9 cellular contexts compared by ENCODE assay signal in genomic region chr11:57427692-57428082, GRCh38. TPM values are rescaled to one million over a fixed set of nuclear protein-coding genes. Genes with fewer than 3 reads are reported as not detected.
DNase-seq lines count a peak whose midpoint lies in the region; ATAC-seq and TF ChIP-seq lines count a peak whose summit lies in the region.
"Had no signal": no experiment of that assay in that cellular context is flagged by ENCODE, and none has a peak within 500 bp of the region (broad histone marks: within the 10 kb centered on the region; RNA-seq: fewer than 3 reads in every experiment).

No MANE protein-coding gene starts in this region.

- TF ChIP-seq CTCF in thoracic aorta (IDR thresholded peaks at IDR 0.05), result no peak
- no peak for TF ChIP-seq CTCF in GM13976 (IDR thresholded peaks at IDR 0.05; ENCODE audit: borderline replicate concordance, control extremely low read depth, extremely low read depth, insufficient read depth, missing control alignments)
- TF ChIP-seq CTCF in WERI-Rb-1 (IDR thresholded peaks at IDR 0.05; ENCODE audit: low read depth, low read length), result no peak

- H3K36me3 ChIP-seq in thoracic aorta (no peaks in the 10 kb centered on the region), WERI-Rb-1 (no peaks in the 10 kb centered on the region)

- DNase-seq in T-helper 1 cell, result no peak
- DNase-seq in caudate nucleus (lab: John Stamatoyannopoulos, UW), result peak in 28 of 61 donors; percentile 7 to 74 (median 22)
- DNase-seq in mesenteric fat pad (ENCODE audit: low spot score), result peak; percentile 89
- no peak for DNase-seq in thoracic aorta (ENCODE audit: low spot score)
- DNase-seq in GM13976 (ENCODE audit: low spot score), result no peak
- DNase-seq in WERI-Rb-1, result no peak
- no peak for DNase-seq in erythroblast (lab: John Stamatoyannopoulos, UW)

- H3K4me1 ChIP-seq in thoracic aorta (ENCODE audit: control insufficient read depth in 1 of 2, low read depth in 2 of 2), result peaks cover 41 to 49% of the 10 kb centered on the region in 2 donors

- peak overlapping the region; percentile 66 for H3K27ac Mint-ChIP-seq in T-helper 1 cell treated with Interleukin-12 subunit alpha and Interleukin-12 subunit beta and Interleukin-4 antibody, amounts not matched to agents 30 μg/mL and 1 μg/mL, for 36 hours

- H3K4me3 Mint-ChIP-seq in T-helper 1 cell treated with Interleukin-12 subunit alpha and Interleukin-12 subunit beta and Interleukin-4 antibody, amounts not matched to agents 30 μg/mL and 1 μg/mL, for 36 hours, result peak overlapping the region; percentile 81

- peaks cover 38% of the 10 kb centered on the region for H3K4me1 Mint-ChIP-seq in T-helper 1 cell treated with Interleukin-12 subunit alpha and Interleukin-12 subunit beta and Interleukin-4 antibody, amounts not matched to agents 30 μg/mL and 1 μg/mL, for 36 hours (ENCODE audit: low read depth)

- peak overlapping the region; percentile 73 for H3K4me3 ChIP-seq in thoracic aorta
- H3K4me3 ChIP-seq in WERI-Rb-1 (ENCODE audit: low read depth, low read length), result no peak overlapping the region

- peaks cover 10% of the 10 kb centered on the region for H3K36me3 Mint-ChIP-seq in T-helper 1 cell treated with Interleukin-12 subunit alpha and Interleukin-12 subunit beta and Interleukin-4 antibody, amounts not matched to agents 30 μg/mL and 1 μg/mL, for 36 hours (ENCODE audit: low read depth)

- peak overlapping the region; percentile 74 for H3K27ac ChIP-seq in caudate nucleus (ENCODE audit: low read depth, low read length)
- peak overlapping the region; percentile 98 to 99 for H3K27ac ChIP-seq in thoracic aorta
- no peak overlapping the region for H3K27ac ChIP-seq in WERI-Rb-1

- H3K9me3 ChIP-seq in thoracic aorta (no peaks in the 10 kb centered on the region), WERI-Rb-1 (ENCODE audit: severe bottlenecking) (no peaks in the 10 kb centered on the region)

- H3K27me3 ChIP-seq in thoracic aorta (replicated peaks; ENCODE audit: insufficient read depth) (no peaks in the 10 kb centered on the region), WERI-Rb-1 (ENCODE audit: insufficient read depth, low read depth, severe bottlenecking) (peaks cover 3% of the 10 kb centered on the region)

- TF ChIP-seq POLR2A in erythroblast (IDR thresholded peaks at IDR 0.05; ENCODE audit: low read length), result no peak

- in situ Hi-C loops in GM13976 (cut with MboI; ENCODE audit: low sequenced_read_pairs, unreplicated experiment), result no loop called here

- peaks cover 11% of the 10 kb centered on the region for H3K27me3 Mint-ChIP-seq in T-helper 1 cell treated with Interleukin-12 subunit alpha and Interleukin-12 subunit beta and Interleukin-4 antibody, amounts not matched to agents 30 μg/mL and 1 μg/mL, for 36 hours (ENCODE audit: low read depth)

- peak; percentile 5 for ATAC-seq in thoracic aorta (ENCODE audit: insufficient number of reproducible peaks, low FRiP score, low read depth)

- no peaks in the 10 kb centered on the region for H3K9me3 Mint-ChIP-seq in T-helper 1 cell treated with Interleukin-12 subunit alpha and Interleukin-12 subunit beta and Interleukin-4 antibody, amounts not matched to agents 30 μg/mL and 1 μg/mL, for 36 hours

RNA-seq across cellular contexts. Expression of gene SLC43A3, which starts 0.8 kb away (rescaled TPM):
- total RNA-seq in mesenteric fat pad, result 95.1 TPM
- 10 to 100 TPM; 76.0 to 92.3 TPM for total RNA-seq in thoracic aorta

RNA-seq across cellular contexts. Expression of gene RTN4RL2, which starts 32.6 kb away (rescaled TPM):
- total RNA-seq in mesenteric fat pad (2.8 TPM), thoracic aorta (under 1 TPM in 1 of 2 donors, not detected in 1; 0.35 TPM)

RNA-seq across cellular contexts. Expression of gene PRG2, which starts 37.2 kb away (rescaled TPM):
- total RNA-seq in mesenteric fat pad (0.45 TPM), thoracic aorta (under 1 TPM in 1 of 2 donors, not detected in 1; 0.54 TPM)
- total RNA-seq: renal cortical epithelial cell had no signal

RNA-seq across cellular contexts. Expression of gene PRG3, which starts 46.7 kb away (rescaled TPM):
- total RNA-seq in mesenteric fat pad (not detected), thoracic aorta (not detected)
- total RNA-seq: renal cortical epithelial cell had no signal
